9 cellular contexts compared by ENCODE assay signal in genomic region chr1:155982106-155982505, GRCh38. TPM values are rescaled to one million over a fixed set of nuclear protein-coding genes. Genes with fewer than 3 reads are reported as not detected.
DNase-seq lines count a peak whose midpoint lies in the region; ATAC-seq and TF ChIP-seq lines count a peak whose summit lies in the region.
"Had no signal": no experiment of that assay in that cellular context is flagged by ENCODE, and none has a peak within 500 bp of the region (broad histone marks: within the 10 kb centered on the region; RNA-seq: fewer than 3 reads in every experiment).

No MANE protein-coding gene starts in this region.

- H3K9me2 ChIP-seq in PC-9 (ENCODE audit: insufficient read depth), result no peaks in the 10 kb centered on the region

- peak overlapping the region; percentile 94 for H3K27ac Mint-ChIP-seq in CD8-positive, alpha-beta T cell
- H3K27ac Mint-ChIP-seq in effector memory CD8-positive, alpha-beta T cell, result peak overlapping the region; percentile 85 to 94

- peaks cover 55% of the 10 kb centered on the region for H3K4me1 ChIP-seq in CD8-positive, alpha-beta T cell (ENCODE audit: insufficient read depth, low read length)
- peaks cover 44% of the 10 kb centered on the region for H3K4me1 ChIP-seq in PC-9 (replicated peaks; ENCODE audit: insufficient read depth)
- H3K4me1 ChIP-seq in sigmoid colon, result peaks cover 0 to 54% (median 40%) of the 10 kb centered on the region in 4 donors

- no peaks in the 10 kb centered on the region for H3K9me3 ChIP-seq in CD8-positive, alpha-beta T cell (ENCODE audit: low read length)
- H3K9me3 ChIP-seq in PC-9 (ENCODE audit: insufficient read depth, low read depth) (no peaks in the 10 kb centered on the region), sigmoid colon (no peaks in the 10 kb centered on the region)

- H2AFZ ChIP-seq in PC-9, result no peak overlapping the region

- no TSS peak for BruUV-seq in PC-9 (replicated peaks; lab: Mats Ljungman, UMichigan)

- ATAC-seq in CD8-positive, alpha-beta T cell, result no peak
- no peak for ATAC-seq in effector memory CD8-positive, alpha-beta T cell (replicated peaks)
- ATAC-seq in GM19395 (IDR thresholded peaks at IDR 0.05; ENCODE audit: unreplicated experiment), result no peak
- no peak for ATAC-seq in HG03196 (IDR thresholded peaks at IDR 0.05; ENCODE audit: unreplicated experiment)

- intact Hi-C loops in CD8-positive, alpha-beta T cell (cut with DNase I, micrococcal nuclease), result no loop called here
- intact Hi-C loops in PC-9 (cut with micrococcal nuclease; ENCODE audit: unreplicated experiment) (no loop called here), sigmoid colon (cut with DNase I) (loop anchor here (2.0 kb wide), 1 partner anchor 121 kb away; no protein-coding TSS in a partner anchor)

- POLR2A ChIA-PET in CD8-positive, alpha-beta T cell (lab: Charles Lee), result interaction anchor here (0.7 kb wide), 1 partner anchor 13 kb away, joined by 3 read pairs; no protein-coding TSS in a partner anchor
- POLR2A ChIA-PET in PC-9 (lab: Charles Lee; ENCODE audit: unreplicated experiment), result no interaction called here

- no peak for DNase-seq in CD8-positive, alpha-beta T cell
- DNase-seq in PC-9, result no peak
- DNase-seq in effector memory CD8-positive, alpha-beta T cell, result no peak
- DNase-seq in sigmoid colon, result no peak
- DNase-seq in AG08396 (ENCODE audit: low spot score), result no peak
- DNase-seq in stimulated activated CD4-positive, alpha-beta T cell treated with anti-CD3 and anti-CD28 coated beads, Interleukin-4, amount 100 ng/mL, for 24 hours, result no peak
- DNase-seq: activated effector memory CD4-positive, alpha-beta T cell treated with anti-CD3 and anti-CD28 coated beads, Interleukin-2, amount 50 U/mL, for 16 hours had no signal

- H3K4me1 Mint-ChIP-seq in CD8-positive, alpha-beta T cell (ENCODE audit: low read depth), result peaks cover 48% of the 10 kb centered on the region
- peaks cover 43 to 46% of the 10 kb centered on the region in 2 donors for H3K4me1 Mint-ChIP-seq in effector memory CD8-positive, alpha-beta T cell (ENCODE audit: low read depth in 2 of 2)

- peak overlapping the region; percentile 50 for H3K27ac ChIP-seq in CD8-positive, alpha-beta T cell (ENCODE audit: low read depth, low read length)
- H3K27ac ChIP-seq in PC-9 (peak overlapping the region; percentile 96), sigmoid colon (peak overlapping the region; percentile 89 to 98 (median 92))

- H3K4me3 ChIP-seq in CD8-positive, alpha-beta T cell (ENCODE audit: low read depth, low read length), result no peak overlapping the region
- H3K4me3 ChIP-seq in PC-9 (peak overlapping the region; percentile 93), sigmoid colon (no peak overlapping the region)

- no peaks in the 10 kb centered on the region for H3K27me3 Mint-ChIP-seq in CD8-positive, alpha-beta T cell (ENCODE audit: low read depth)
- H3K27me3 Mint-ChIP-seq in effector memory CD8-positive, alpha-beta T cell, result no peaks in the 10 kb centered on the region

- H3K36me3 Mint-ChIP-seq in CD8-positive, alpha-beta T cell, result peaks cover 12% of the 10 kb centered on the region
- peaks cover 18% of the 10 kb centered on the region for H3K36me3 Mint-ChIP-seq in effector memory CD8-positive, alpha-beta T cell (ENCODE audit: insufficient read depth)

- TF ChIP-seq EP300 in sigmoid colon (IDR thresholded peaks at IDR 0.05), result no peak

- H3K27me3 ChIP-seq in CD8-positive, alpha-beta T cell (ENCODE audit: insufficient read depth, low read length), result no peaks in the 10 kb centered on the region
- H3K27me3 ChIP-seq in PC-9 (ENCODE audit: insufficient read depth, low read depth) (no peaks in the 10 kb centered on the region), sigmoid colon (no peaks in the 10 kb centered on the region)

- CTCF ChIA-PET in CD8-positive, alpha-beta T cell (lab: Charles Lee), result interaction anchor here (1.7 to 2.4 kb wide), 2 partner anchors 16 to 44 kb away, joined by 4 to 17 read pairs; no protein-coding TSS in a partner anchor
- CTCF ChIA-PET in PC-9 (lab: Charles Lee), result no interaction called here

- H3K4me3 Mint-ChIP-seq in CD8-positive, alpha-beta T cell, result no peak overlapping the region
- peak overlapping the region; percentile 83 to 97 for H3K4me3 Mint-ChIP-seq in effector memory CD8-positive, alpha-beta T cell

- H3K36me3 ChIP-seq in CD8-positive, alpha-beta T cell (ENCODE audit: insufficient read depth, low read length), result no peaks in the 10 kb centered on the region
- H3K36me3 ChIP-seq in PC-9 (ENCODE audit: low read depth) (peaks cover 7% of the 10 kb centered on the region; the same call in 1 of the 2 replicates), sigmoid colon (no peaks in the 10 kb centered on the region)

- peak overlapping the region; percentile 94 for H3K4me2 ChIP-seq in PC-9

- TF ChIP-seq CTCF in CD8-positive, alpha-beta T cell (IDR thresholded peaks at IDR 0.05), result no peak
- TF ChIP-seq CTCF in PC-9 (conservative IDR thresholded peaks at IDR 0.05) (no peak), sigmoid colon (IDR thresholded peaks at IDR 0.05) (no peak)

- H3K79me2 ChIP-seq in PC-9 (ENCODE audit: low read depth), result peaks cover 55% of the 10 kb centered on the region

- H3F3A ChIP-seq in PC-9 (ENCODE audit: insufficient read depth, low read depth), result peaks cover 55% of the 10 kb centered on the region

- 81 to 84% methylated on average over 7 of the region's 7 CpGs for WGBS in sigmoid colon, 2 donors

- no peaks in the 10 kb centered on the region for H3K9me3 Mint-ChIP-seq in CD8-positive, alpha-beta T cell
- H3K9me3 Mint-ChIP-seq in effector memory CD8-positive, alpha-beta T cell, result no peaks in the 10 kb centered on the region

- 0 out of 2 replicates have a peak, but pooled peaks cover under 1% of the 10 kb centered on the region for H4K20me1 ChIP-seq in PC-9 (ENCODE audit: insufficient read depth)

- TF ChIP-seq POLR2A in sigmoid colon (IDR thresholded peaks at IDR 0.05), result no peak

RNA-seq across cellular contexts. Expression of gene ARHGEF2, which starts 3.8 kb away (rescaled TPM):
- total RNA-seq in CD8-positive, alpha-beta T cell, result 10 to 100 TPM; 51.6 to 52.3 TPM
- 85.0 and 93.9 TPM in 2 replicates for total RNA-seq in PC-9 (2021)
- 10 to 100 TPM; 31.6 to 83.9 (median 48.1) TPM for total RNA-seq in sigmoid colon
- 10 to 100 TPM; 25.8 to 76.7 (median 26.8) TPM for polyA plus RNA-seq in sigmoid colon

RNA-seq across cellular contexts. Expression of gene SSR2, which starts 38.6 kb away (rescaled TPM):
- total RNA-seq in CD8-positive, alpha-beta T cell, result 100 to 1,000 TPM; 208 to 212 TPM
- 152 and 196 TPM in 2 replicates for total RNA-seq in PC-9 (2021)
- total RNA-seq in sigmoid colon, result 100 to 1,000 TPM; 115 to 338 (median 233) TPM
- 100 to 1,000 TPM; 157 to 274 (median 231) TPM for polyA plus RNA-seq in sigmoid colon

RNA-seq across cellular contexts. Expression of gene RXFP4, which starts 40.7 kb away (rescaled TPM):
- total RNA-seq in CD8-positive, alpha-beta T cell, result not detected
- total RNA-seq in PC-9 (2021) (0.33 TPM in 1 of 2 replicates, not detected in the other), sigmoid colon (not detected)
- 1 to 10 TPM in 2 of 3 donors, not detected in 1; 1.8 to 2.7 TPM for polyA plus RNA-seq in sigmoid colon

RNA-seq across cellular contexts. Expression of gene KHDC4, which starts 47.9 kb away (rescaled TPM):
- total RNA-seq in CD8-positive, alpha-beta T cell, result 10 to 100 TPM; 47.4 to 54.6 TPM
- 63.4 and 68.8 TPM in 2 replicates for total RNA-seq in PC-9 (2021)
- 10 to 100 TPM; 33.5 to 67.6 (median 38.9) TPM for total RNA-seq in sigmoid colon
- polyA plus RNA-seq in sigmoid colon, result 10 to 100 TPM in 2 of 3 donors, 1 to 10 TPM in 1; 6.6 to 25.2 (median 10.2) TPM
